ENCODE assay signal across 2 cellular contexts in the genomic region with DNA sequence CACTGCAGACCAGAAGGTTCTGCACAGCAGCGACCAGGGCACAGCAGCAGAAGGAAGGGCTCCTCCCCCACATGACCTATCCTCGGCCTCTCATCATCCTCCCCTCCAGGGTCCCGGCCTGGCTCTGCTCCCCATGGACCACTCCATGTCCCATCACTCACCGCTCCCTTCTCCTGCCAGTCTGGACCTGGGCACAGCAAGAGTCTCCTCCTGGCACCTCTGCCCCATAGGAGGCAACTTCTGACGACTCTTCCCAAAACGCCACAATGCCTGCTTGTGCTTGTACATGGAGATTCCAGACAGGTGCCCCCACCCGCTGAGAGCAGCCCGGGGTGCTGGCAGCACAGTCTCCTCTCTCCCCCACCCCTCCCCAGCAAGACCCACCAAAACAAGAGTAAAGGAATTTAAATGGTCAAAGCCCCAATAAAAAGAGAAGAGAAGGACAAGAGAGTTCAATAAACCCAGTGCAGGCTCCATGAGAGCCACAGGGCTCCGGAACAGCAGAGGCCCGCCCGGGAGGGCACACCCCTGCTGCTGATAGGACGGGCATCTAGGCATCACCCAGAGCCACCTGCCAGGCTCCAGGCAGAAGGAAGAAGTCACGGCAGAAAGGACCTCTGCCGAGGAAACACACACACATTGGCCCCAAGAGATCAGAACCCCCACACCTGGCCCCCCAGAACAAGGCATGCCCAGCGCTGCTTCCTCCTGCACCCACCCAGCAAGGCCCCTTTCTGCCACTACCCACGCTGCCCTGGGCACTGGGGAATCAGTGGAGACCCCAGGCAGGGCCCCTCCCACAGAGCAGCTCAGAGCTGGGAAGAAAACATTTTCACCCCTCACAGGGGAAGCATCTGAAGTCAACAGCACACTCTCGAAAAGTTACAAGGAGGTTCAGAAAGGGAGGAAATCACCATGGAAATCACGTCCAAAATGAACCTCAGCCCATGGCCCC.
A peak's percentile ranks its signal among the peaks of the same experiment; 100 is the strongest.
TF ChIP-seq lines count a peak whose summit lies in the region.

No MANE protein-coding gene starts in this region.

TF ChIP-seq in HepG2, 621 proteins besides CTCF, POLR2A, EP300 and RAD21:
- no peak for TF ChIP-seq TEAD3 (CRISPR knock-in tag; optimal IDR thresholded peaks at IDR 0.05; ENCODE audit: borderline replicate concordance)
- TF ChIP-seq SNAI1 (CRISPR knock-in tag; IDR thresholded peaks at IDR 0.05; ENCODE audit: borderline replicate concordance) = no peak
- TF ChIP-seq, protein P1, sequence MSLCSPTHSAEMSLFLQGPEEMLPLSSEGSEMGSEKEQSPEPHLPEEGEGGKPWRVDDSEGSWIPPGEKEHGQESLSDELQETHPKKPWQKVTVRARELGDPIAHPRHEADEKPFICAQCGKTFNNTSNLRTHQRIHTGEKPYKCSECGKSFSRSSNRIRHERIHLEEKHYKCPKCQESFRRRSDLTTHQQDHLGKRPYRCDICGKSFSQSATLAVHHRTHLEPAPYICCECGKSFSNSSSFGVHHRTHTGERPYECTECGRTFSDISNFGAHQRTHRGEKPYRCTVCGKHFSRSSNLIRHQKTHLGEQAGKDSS (CRISPR knock-in tag; IDR thresholded peaks at IDR 0.05; ENCODE audit: borderline replicate concordance, low read depth) = no peak
- no peak for TF ChIP-seq TCF12 (IDR thresholded peaks at IDR 0.05)
- no peak for TF ChIP-seq TCF12 (CRISPR knock-in tag; IDR thresholded peaks at IDR 0.05)
- no peak for TF ChIP-seq HOXA5 (CRISPR knock-in tag; IDR thresholded peaks at IDR 0.05)
- TF ChIP-seq NRL (CRISPR knock-in tag; IDR thresholded peaks at IDR 0.05; ENCODE audit: borderline replicate concordance) = 0 out of 2 replicates have a peak, but pooled peaks have one; percentile 51
- no peak for TF ChIP-seq ZNF207 (IDR thresholded peaks at IDR 0.05; ENCODE audit: borderline replicate concordance)

TF ChIP-seq in H1, 55 proteins besides CTCF, POLR2A, EP300 and RAD21:
- no peak for TF ChIP-seq HDAC6 (IDR thresholded peaks at IDR 0.05; ENCODE audit: low read depth, low read length)
- no peak for TF ChIP-seq POU5F1 (IDR thresholded peaks at IDR 0.05; ENCODE audit: low read depth, low read length)
- TF ChIP-seq CHD1 (IDR thresholded peaks at IDR 0.05; ENCODE audit: low read depth, low read length) = no peak
- no peak for TF ChIP-seq TAF1 (IDR thresholded peaks at IDR 0.05; ENCODE audit: low read depth, low read length)
- no peak for TF ChIP-seq JUN (IDR thresholded peaks at IDR 0.05; ENCODE audit: low read depth, low read length)
- no peak for TF ChIP-seq PHF8 (conservative IDR thresholded peaks at IDR 0.05; ENCODE audit: low read depth, low read length)
- TF ChIP-seq GTF2F1 (IDR thresholded peaks at IDR 0.05; ENCODE audit: borderline replicate concordance, low read depth, low read length) = no peak
- no peak for TF ChIP-seq CREB1 (IDR thresholded peaks at IDR 0.05)
- TF ChIP-seq, protein P2, sequence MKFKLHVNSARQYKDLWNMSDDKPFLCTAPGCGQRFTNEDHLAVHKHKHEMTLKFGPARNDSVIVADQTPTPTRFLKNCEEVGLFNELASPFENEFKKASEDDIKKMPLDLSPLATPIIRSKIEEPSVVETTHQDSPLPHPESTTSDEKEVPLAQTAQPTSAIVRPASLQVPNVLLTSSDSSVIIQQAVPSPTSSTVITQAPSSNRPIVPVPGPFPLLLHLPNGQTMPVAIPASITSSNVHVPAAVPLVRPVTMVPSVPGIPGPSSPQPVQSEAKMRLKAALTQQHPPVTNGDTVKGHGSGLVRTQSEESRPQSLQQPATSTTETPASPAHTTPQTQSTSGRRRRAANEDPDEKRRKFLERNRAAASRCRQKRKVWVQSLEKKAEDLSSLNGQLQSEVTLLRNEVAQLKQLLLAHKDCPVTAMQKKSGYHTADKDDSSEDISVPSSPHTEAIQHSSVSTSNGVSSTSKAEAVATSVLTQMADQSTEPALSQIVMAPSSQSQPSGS (IDR thresholded peaks at IDR 0.05; ENCODE audit: low read length) = no peak
- TF ChIP-seq KDM5A (IDR thresholded peaks at IDR 0.05; ENCODE audit: low read length) = no peak
- TF ChIP-seq ZNF274 (IDR thresholded peaks at IDR 0.05; ENCODE audit: borderline replicate concordance, extremely low read depth, low read length) = no peak
- no peak for TF ChIP-seq HDAC2 (IDR thresholded peaks at IDR 0.05; ENCODE audit: borderline replicate concordance in 1 of 2, low read depth in 2 of 2, low read length in 2 of 2)
- TF ChIP-seq EZH2 (IDR thresholded peaks at IDR 0.05; ENCODE audit: low read depth, low read length, severe bottlenecking) = no peak
- TF ChIP-seq SIX5 (IDR thresholded peaks at IDR 0.05; ENCODE audit: low read depth, low read length) = no peak
- TF ChIP-seq BRCA1 (IDR thresholded peaks at IDR 0.05; ENCODE audit: low read depth, low read length) = no peak
- no peak for TF ChIP-seq CTBP2 (IDR thresholded peaks at IDR 0.05; ENCODE audit: borderline replicate concordance, insufficient read depth, insufficient read length, low read length)
- no peak for TF ChIP-seq KDM1A (IDR thresholded peaks at IDR 0.05; ENCODE audit: borderline replicate concordance, low read length)
- no peak for TF ChIP-seq CBX8 (IDR thresholded peaks at IDR 0.05; ENCODE audit: borderline replicate concordance, low read depth, low read length)
- no peak for TF ChIP-seq MAFK (IDR thresholded peaks at IDR 0.05; ENCODE audit: low read depth, low read length)
